In the genomic region with DNA sequence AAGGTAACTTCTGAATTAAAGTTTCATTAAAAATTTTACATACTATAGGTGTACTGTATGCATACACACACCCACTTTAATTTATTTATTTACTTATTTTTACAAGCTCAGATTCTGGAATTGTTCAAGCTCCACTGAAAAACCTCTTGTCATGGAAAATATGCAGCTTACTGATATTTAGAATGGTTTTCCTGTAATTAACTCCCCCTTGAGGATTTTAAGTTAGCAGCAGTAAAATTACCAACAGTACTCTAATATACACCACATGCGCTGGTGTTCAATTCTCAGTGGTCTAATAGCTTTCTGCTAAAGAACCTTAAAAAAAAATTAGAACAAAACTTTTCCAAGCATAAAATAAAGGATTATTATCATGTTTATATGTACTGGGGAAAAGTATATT, we compare ENCODE assay signal across 11 cellular contexts. TPM values are rescaled to one million over a fixed set of nuclear protein-coding genes. Genes with fewer than 3 reads are reported as not detected.
DNase-seq lines count a peak whose midpoint lies in the region; ATAC-seq, FAIRE-seq and TF ChIP-seq lines count a peak whose summit lies in the region.
"Had no signal": no experiment of that assay in that cellular context is flagged by ENCODE, and none has a peak within 500 bp of the region (broad histone marks: within the 10 kb centered on the region; RNA-seq: fewer than 3 reads in every experiment).

No MANE protein-coding gene starts in this region.

- FAIRE-seq in A549 (lab: Jason Lieb, UNC) = no peak

- WGBS in A549 (ENCODE audit: missing lambda C conversion rate) = 85% methylated on average over 1 of the region's 1 CpG

- no peaks in the 10 kb centered on the region for H3K36me3 ChIP-seq in HEK293 (ENCODE audit: control insufficient read depth in 2 of 2, insufficient read depth in 1 of 2, low read length in 2 of 2)

- no peak for TF ChIP-seq POLR2A in A549 (IDR thresholded peaks at IDR 0.05; ENCODE audit: low read length)

- H3K9me3 ChIP-seq in A549 (no peaks in the 10 kb centered on the region), HEK293 (ENCODE audit: control insufficient read depth, insufficient read depth, low read depth, low read length) (no peaks in the 10 kb centered on the region)

- CTCF ChIA-PET in A549 (lab: Yijun Ruan, JAX) (interaction anchor here (0.7 to 0.8 kb wide), 2 partner anchors 14 to 54 kb away, joined by 3 read pairs; no protein-coding TSS in a partner anchor), HEK293 (lab: Yijun Ruan, JAX) (interaction anchor here (0.7 kb wide), 2 partner anchors 174 to 1059 kb away, joined by 3 read pairs; no protein-coding TSS in a partner anchor)

- ATAC-seq in A549 = no peak
- ATAC-seq in foreskin keratinocyte = no peak
- ATAC-seq in HG03175 (IDR thresholded peaks at IDR 0.05; ENCODE audit: unreplicated experiment) = no peak
- no peak for ATAC-seq in HG02884 (IDR thresholded peaks at IDR 0.05; ENCODE audit: unreplicated experiment)

- no peaks in the 10 kb centered on the region for H3K27me3 ChIP-seq in foreskin keratinocyte

- H3K4me3 ChIP-seq in A549 (no peak overlapping the region), HEK293 (ENCODE audit: low read depth, low read length) (no peak overlapping the region)

- no peak for TF ChIP-seq EP300 in A549 (IDR thresholded peaks at IDR 0.05)

- peak; percentile 33 to 39; a peak in 4 of 5 replicates for TF ChIP-seq RAD21 in A549 (conservative IDR thresholded peaks at IDR 0.05 in 1 of 2, IDR thresholded peaks at IDR 0.05 in 1 of 2)

- H3K4me2 ChIP-seq in A549 = no peak overlapping the region

- DNase-seq in A549 (ENCODE audit: low read depth in 1 of 2, low spot score in 1 of 2) (peak in 1 of 2 experiments; percentile 18), SK-MEL-5 (ENCODE audit: low read depth, low spot score) (peak; percentile 30), foreskin keratinocyte (no peak), GM13977 (ENCODE audit: low spot score) (no peak), ecto neural progenitor cell (ENCODE audit: low spot score) (no peak)
- DNase-seq: CD8-positive, alpha-beta memory T cell; cerebellar nuclear complex; NCI-H187 had no signal

- in situ Hi-C loops in SK-MEL-5 (cut with HindIII; ENCODE audit: low pct_unique_long_range_greater_than_20kb, low sequenced_read_pairs) (no loop called here), GM13977 (cut with MboI; ENCODE audit: low pct_unique_long_range_greater_than_20kb, low sequenced_read_pairs, unreplicated experiment) (no loop called here)

- H3K4me1 ChIP-seq in A549 = peaks cover 5% of the 10 kb centered on the region; the same call in 1 of the 3 replicates
- no peaks in the 10 kb centered on the region for H3K4me1 ChIP-seq in HEK293 (ENCODE audit: control insufficient read depth, insufficient read depth, low read length)
- H3K4me1 ChIP-seq in foreskin keratinocyte = no peaks in the 10 kb centered on the region

- POLR2A ChIA-PET in A549 (lab: Yijun Ruan, JAX) (no interaction called here), HEK293 (lab: Yijun Ruan, JAX) (no interaction called here)

- H3K27ac ChIP-seq in A549 = no peak overlapping the region
- H3K27ac ChIP-seq in HEK293 (ENCODE audit: extremely low read depth, low read depth, low read length) = no peak overlapping the region
- H3K27ac ChIP-seq in foreskin keratinocyte = no peak overlapping the region

- TF ChIP-seq CTCF in A549 (IDR thresholded peaks at IDR 0.05) (peak; percentile 29; the same call in 1 of the 3 replicates), HEK293 (tag by site-specific recombination; IDR thresholded peaks at IDR 0.05) (no peak), foreskin keratinocyte (conservative IDR thresholded peaks at IDR 0.05) (peak; percentile 40), GM13977 (IDR thresholded peaks at IDR 0.05; ENCODE audit: extremely low read depth, insufficient read depth, missing control alignments) (no peak)

TF ChIP-seq in A549, 52 proteins besides CTCF, POLR2A, EP300 and RAD21:
- no peak for TF ChIP-seq RNF2 (IDR thresholded peaks at IDR 0.05; ENCODE audit: borderline replicate concordance, low read depth)
- TF ChIP-seq ZNF302 (CRISPR knock-in tag; IDR thresholded peaks at IDR 0.05) = no peak
- no peak for TF ChIP-seq TFCP2L1 (CRISPR knock-in tag; IDR thresholded peaks at IDR 0.05)
- no peak for TF ChIP-seq FOSB (CRISPR knock-in tag; IDR thresholded peaks at IDR 0.05)
- no peak for TF ChIP-seq JUNB (IDR thresholded peaks at IDR 0.05)
- TF ChIP-seq, protein P1, sequence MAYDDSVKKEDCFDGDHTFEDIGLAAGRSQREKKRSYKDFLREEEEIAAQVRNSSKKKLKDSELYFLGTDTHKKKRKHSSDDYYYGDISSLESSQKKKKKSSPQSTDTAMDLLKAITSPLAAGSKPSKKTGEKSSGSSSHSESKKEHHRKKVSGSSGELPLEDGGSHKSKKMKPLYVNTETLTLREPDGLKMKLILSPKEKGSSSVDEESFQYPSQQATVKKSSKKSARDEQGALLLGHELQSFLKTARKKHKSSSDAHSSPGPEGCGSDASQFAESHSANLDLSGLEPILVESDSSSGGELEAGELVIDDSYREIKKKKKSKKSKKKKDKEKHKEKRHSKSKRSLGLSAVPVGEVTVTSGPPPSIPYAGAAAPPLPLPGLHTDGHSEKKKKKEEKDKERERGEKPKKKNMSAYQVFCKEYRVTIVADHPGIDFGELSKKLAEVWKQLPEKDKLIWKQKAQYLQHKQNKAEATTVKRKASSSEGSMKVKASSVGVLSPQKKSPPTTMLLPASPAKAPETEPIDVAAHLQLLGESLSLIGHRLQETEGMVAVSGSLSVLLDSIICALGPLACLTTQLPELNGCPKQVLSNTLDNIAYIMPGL (CRISPR knock-in tag; IDR thresholded peaks at IDR 0.05; ENCODE audit: borderline replicate concordance) = no peak
- peak; percentile 23; the same call in 1 of the 3 replicates for TF ChIP-seq SMC3 (IDR thresholded peaks at IDR 0.05)

TF ChIP-seq in HEK293, 187 proteins besides CTCF, POLR2A, EP300 and RAD21:
- TF ChIP-seq, protein P2, sequence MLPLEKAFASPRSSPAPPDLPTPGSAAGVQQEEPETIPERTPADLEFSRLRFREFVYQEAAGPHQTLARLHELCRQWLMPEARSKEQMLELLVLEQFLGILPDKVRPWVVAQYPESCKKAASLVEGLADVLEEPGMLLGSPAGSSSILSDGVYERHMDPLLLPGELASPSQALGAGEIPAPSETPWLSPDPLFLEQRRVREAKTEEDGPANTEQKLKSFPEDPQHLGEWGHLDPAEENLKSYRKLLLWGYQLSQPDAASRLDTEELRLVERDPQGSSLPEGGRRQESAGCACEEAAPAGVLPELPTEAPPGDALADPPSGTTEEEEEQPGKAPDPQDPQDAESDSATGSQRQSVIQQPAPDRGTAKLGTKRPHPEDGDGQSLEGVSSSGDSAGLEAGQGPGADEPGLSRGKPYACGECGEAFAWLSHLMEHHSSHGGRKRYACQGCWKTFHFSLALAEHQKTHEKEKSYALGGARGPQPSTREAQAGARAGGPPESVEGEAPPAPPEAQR (tag by site-specific recombination; IDR thresholded peaks at IDR 0.05) = no peak
- TF ChIP-seq MYNN (tag by site-specific recombination; IDR thresholded peaks at IDR 0.05; ENCODE audit: borderline replicate concordance) (no peak), ZNF654 (tag by site-specific recombination; IDR thresholded peaks at IDR 0.05; ENCODE audit: low read depth) (0 out of 2 replicates have a peak, but pooled peaks have one; percentile 8)
- TF ChIP-seq, protein P3, sequence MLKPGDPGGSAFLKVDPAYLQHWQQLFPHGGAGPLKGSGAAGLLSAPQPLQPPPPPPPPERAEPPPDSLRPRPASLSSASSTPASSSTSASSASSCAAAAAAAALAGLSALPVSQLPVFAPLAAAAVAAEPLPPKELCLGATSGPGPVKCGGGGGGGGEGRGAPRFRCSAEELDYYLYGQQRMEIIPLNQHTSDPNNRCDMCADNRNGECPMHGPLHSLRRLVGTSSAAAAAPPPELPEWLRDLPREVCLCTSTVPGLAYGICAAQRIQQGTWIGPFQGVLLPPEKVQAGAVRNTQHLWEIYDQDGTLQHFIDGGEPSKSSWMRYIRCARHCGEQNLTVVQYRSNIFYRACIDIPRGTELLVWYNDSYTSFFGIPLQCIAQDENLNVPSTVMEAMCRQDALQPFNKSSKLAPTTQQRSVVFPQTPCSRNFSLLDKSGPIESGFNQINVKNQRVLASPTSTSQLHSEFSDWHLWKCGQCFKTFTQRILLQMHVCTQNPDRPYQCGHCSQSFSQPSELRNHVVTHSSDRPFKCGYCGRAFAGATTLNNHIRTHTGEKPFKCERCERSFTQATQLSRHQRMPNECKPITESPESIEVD (tag by site-specific recombination; IDR thresholded peaks at IDR 0.05) = peak; percentile 68

RNA-seq across cellular contexts. Expression of a gene that starts 12.0 kb away (rescaled TPM):
- polyA plus RNA-seq in A549 (2011; rRNA removed) (not detected in 2 replicates), A549 (2017; fragmentation: RNase III; extraction: RNeasy Plus Mini Kit Qiagen cat#74134 plus additional on column Dnase treatment) (not detected in 3 replicates), foreskin keratinocyte (not detected in 2 replicates)
- polyA plus RNA-seq in A549 (2012; cell fraction: cytosol; rRNA removed) = not detected in 2 replicates
- polyA plus RNA-seq in A549 (2012; cell fraction: nucleus; rRNA removed) = not detected in 2 replicates
- polyA minus RNA-seq in A549 (2011; rRNA and poly(A)+ RNA removed) = not detected in 2 replicates
- not detected in 2 replicates for total RNA-seq in SK-MEL-5 (2014; rRNA removed; shearing (Covaris generic))
- polyA plus RNA-seq in SK-MEL-5 (2015; cell fraction: cytosol; rRNA removed) = not detected in 2 replicates
- not detected in 2 replicates for polyA plus RNA-seq in SK-MEL-5 (2015; cell fraction: nucleus; rRNA removed)
- not detected in 2 replicates for total RNA-seq in foreskin keratinocyte
- total RNA-seq: CD8-positive, alpha-beta memory T cell had no signal
- polyA plus RNA-seq: CD8-positive, alpha-beta memory T cell had no signal

Comparison
In these comparisons a context has a peak if more than half of its experiments do, and no peak if none do; other contexts are left out.
1. CTCF ChIP-seq: peak in A549 (single experiment) and foreskin keratinocyte (single experiment); none in HEK293 (single experiment) and GM13977 (single experiment).